Comparison of ENCODE assay signal across 8 cellular contexts in the genomic region with DNA sequence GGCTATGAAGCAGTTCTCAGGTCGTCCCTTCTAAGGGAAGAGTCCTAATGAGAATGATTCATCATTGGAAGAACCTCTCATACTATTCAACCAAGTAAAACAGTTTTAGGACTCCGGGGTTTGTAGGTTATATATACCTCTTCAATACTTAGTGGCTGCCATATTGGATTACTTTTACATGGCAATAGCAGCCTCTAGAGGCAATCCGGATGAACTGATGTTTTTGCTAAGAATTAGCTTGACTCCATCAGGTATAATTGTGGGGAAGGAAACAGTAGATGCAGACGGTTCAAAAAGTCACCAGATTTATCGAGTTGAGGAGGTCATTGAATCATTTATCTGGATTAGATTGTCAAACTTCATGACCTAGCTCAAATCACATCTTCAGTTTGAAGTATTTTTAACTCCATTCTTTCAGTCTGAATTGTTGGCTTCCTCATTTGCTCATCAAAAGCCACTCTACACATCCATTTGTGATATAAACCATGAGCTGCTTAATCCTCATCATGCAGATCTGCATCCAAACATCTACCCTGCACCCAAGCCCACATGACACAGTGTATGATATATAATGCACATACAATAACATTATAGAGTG. TPM values are rescaled to one million over a fixed set of nuclear protein-coding genes. Genes with fewer than 3 reads are reported as not detected.
DNase-seq lines count a peak whose midpoint lies in the region; ATAC-seq, FAIRE-seq and TF ChIP-seq lines count a peak whose summit lies in the region.

No MANE protein-coding gene starts in this region.

- no peaks in the 10 kb centered on the region for H3K27me3 Mint-ChIP-seq in activated naive CD4-positive, alpha-beta T cell treated with anti-CD3 and anti-CD28 coated beads, Interleukin-2, amount 10 ng/mL, durations not matched to agents 7 days and 5 days
- H3K27me3 Mint-ChIP-seq in natural killer cell (ENCODE audit: low read depth in 2 of 2) = no peaks in the 10 kb centered on the region

- H3K4me3 ChIP-seq in epithelial cell of proximal tubule (ENCODE audit: low read depth, low read length) (no peak overlapping the region), MG63 (no peak overlapping the region)

- DNase-seq in activated naive CD4-positive, alpha-beta T cell treated with anti-CD3 and anti-CD28 coated beads, Interleukin-2, amount 10 ng/mL, durations not matched to agents 7 days and 5 days = peak; percentile 22
- DNase-seq in activated naive CD4-positive, alpha-beta T cell treated with anti-CD3 and anti-CD28 coated beads, Interleukin-2, amount 50 U/mL, for 16 hours = no peak
- peak; percentile 44 for DNase-seq in HTR-8/SVneo (ENCODE audit: insufficient read length, low spot score)
- DNase-seq in RCC 7860 (ENCODE audit: low spot score) = peak; percentile 49
- peak; percentile 33 for DNase-seq in epithelial cell of proximal tubule (ENCODE audit: low read depth)
- no peak for DNase-seq in natural killer cell
- DNase-seq in MG63 = no peak

- FAIRE-seq in HTR-8/SVneo (lab: Jason Lieb, UNC) (peak; percentile 55), RCC 7860 (lab: Jason Lieb, UNC) (peak; percentile 15)

- no peak overlapping the region for H3K27ac Mint-ChIP-seq in activated naive CD4-positive, alpha-beta T cell treated with anti-CD3 and anti-CD28 coated beads, Interleukin-2, amount 10 ng/mL, durations not matched to agents 7 days and 5 days
- no peak overlapping the region for H3K27ac Mint-ChIP-seq in natural killer cell

- CTCF ChIA-PET in activated naive CD4-positive, alpha-beta T cell treated with anti-CD3 and anti-CD28 coated beads, Interleukin-2, amount 10 ng/mL, durations not matched to agents 7 days and 5 days (lab: Charles Lee) = interaction anchor here (0.6 to 1.4 kb wide), 12 partner anchors 9 to 1150 kb away, joined by 3 to 7 read pairs (median 4); no protein-coding TSS in a partner anchor

- intact Hi-C loops in natural killer cell (cut with micrococcal nuclease) = loop anchor here (1.0 to 5.0 kb wide), 4 partner anchors 258 to 1235 kb away; no protein-coding TSS in a partner anchor

- H3K9me3 Mint-ChIP-seq in activated naive CD4-positive, alpha-beta T cell treated with anti-CD3 and anti-CD28 coated beads, Interleukin-2, amount 10 ng/mL, durations not matched to agents 7 days and 5 days = no peaks in the 10 kb centered on the region
- no peaks in the 10 kb centered on the region for H3K9me3 Mint-ChIP-seq in natural killer cell

- ATAC-seq in GM21737 (IDR thresholded peaks at IDR 0.05; ENCODE audit: unreplicated experiment) (peak; percentile 99), natural killer cell (peak; percentile 75 to 97 (median 95))

- no peaks in the 10 kb centered on the region for H3K9me3 ChIP-seq in MG63

- TF ChIP-seq CTCF in epithelial cell of proximal tubule (conservative IDR thresholded peaks at IDR 0.05; ENCODE audit: low read depth, low read length) (peak; percentile 95), natural killer cell (IDR thresholded peaks at IDR 0.05) (peak; percentile 81)

- H3K4me3 Mint-ChIP-seq in activated naive CD4-positive, alpha-beta T cell treated with anti-CD3 and anti-CD28 coated beads, Interleukin-2, amount 10 ng/mL, durations not matched to agents 7 days and 5 days = no peak overlapping the region
- H3K4me3 Mint-ChIP-seq in natural killer cell = no peak overlapping the region

- no peaks in the 10 kb centered on the region for H3K4me1 Mint-ChIP-seq in activated naive CD4-positive, alpha-beta T cell treated with anti-CD3 and anti-CD28 coated beads, Interleukin-2, amount 10 ng/mL, durations not matched to agents 7 days and 5 days
- H3K4me1 Mint-ChIP-seq in natural killer cell = peaks cover 5% of the 10 kb centered on the region in 2 donors

- no peaks in the 10 kb centered on the region for H3K36me3 Mint-ChIP-seq in activated naive CD4-positive, alpha-beta T cell treated with anti-CD3 and anti-CD28 coated beads, Interleukin-2, amount 10 ng/mL, durations not matched to agents 7 days and 5 days
- no peaks in the 10 kb centered on the region for H3K36me3 Mint-ChIP-seq in natural killer cell

- H3K27me3 ChIP-seq in MG63 = no peaks in the 10 kb centered on the region

- no peaks in the 10 kb centered on the region for H3K36me3 ChIP-seq in MG63

RNA-seq across cellular contexts. Expression of gene GUCY1B1, which starts 28.4 kb away (rescaled TPM):
- total RNA-seq in epithelial cell of proximal tubule (2.7 and 5.9 TPM in 2 replicates), natural killer cell (1 to 10 TPM; 2.1 to 4.0 (median 2.8) TPM)
- 0.92 and 1.5 TPM in 2 replicates for total RNA-seq in MG63 (2014; rRNA removed; shearing (Covaris generic); ENCODE audit: low replicate concordance)

Comparison
In these comparisons a context has a peak if more than half of its experiments do, and no peak if none do; other contexts are left out.
1. DNase-seq: peak in activated naive CD4-positive, alpha-beta T cell treated with anti-CD3 and anti-CD28 coated beads, Interleukin-2, amount 10 ng/mL, durations not matched to agents 7 days and 5 days (single experiment), HTR-8/SVneo (single experiment), RCC 7860 (single experiment) and epithelial cell of proximal tubule (single experiment); none in activated naive CD4-positive, alpha-beta T cell treated with anti-CD3 and anti-CD28 coated beads, Interleukin-2, amount 50 U/mL, for 16 hours (single experiment), natural killer cell (single experiment) and MG63 (single experiment).